ENCODE assay signal across 16 cellular contexts in genomic region chr14:92560106-92560865, GRCh38. TPM values are rescaled to one million over a fixed set of nuclear protein-coding genes. Genes with fewer than 3 reads are reported as not detected.
DNase-seq lines count a peak whose midpoint lies in the region; ATAC-seq and TF ChIP-seq lines count a peak whose summit lies in the region.
"Had no signal": no experiment of that assay in that cellular context is flagged by ENCODE, and none has a peak within 500 bp of the region (broad histone marks: within the 10 kb centered on the region; RNA-seq: fewer than 3 reads in every experiment).

No MANE protein-coding gene starts in this region.

- H3K4me3 Mint-ChIP-seq in CD8-positive, alpha-beta T cell: no peak overlapping the region
- no peak overlapping the region for H3K4me3 Mint-ChIP-seq in activated CD4-positive, alpha-beta memory T cell treated with anti-CD3 and anti-CD28 coated beads, Interleukin-2, amount 10 ng/mL, durations not matched to agents 7 days and 5 days
- H3K4me3 Mint-ChIP-seq in central memory CD8-positive, alpha-beta T cell: no peak overlapping the region

- DNase-seq in CD8-positive, alpha-beta T cell: peak in 1 of 7 experiments; percentile 66
- peak; percentile 63 for DNase-seq in H4 (ENCODE audit: low spot score)
- peak; percentile 50 for DNase-seq in activated CD4-positive, alpha-beta memory T cell treated with anti-CD3 and anti-CD28 coated beads, Interleukin-2, amount 10 ng/mL, durations not matched to agents 7 days and 5 days
- no peak for DNase-seq in central memory CD8-positive, alpha-beta T cell (ENCODE audit: low spot score in 2 of 2)
- no peak for DNase-seq in NCI-H187 treated with DMSO at 0.1 percent for 48 hours (lab: John Stamatoyannopoulos, UW)
- no peak for DNase-seq in activated gamma-delta T cell treated with Interleukin-2 at 50 U/mL for 16 hours
- no peak for DNase-seq in iPS-NIHi11 (ENCODE audit: low spot score)
- DNase-seq: aorta, gastrocnemius medialis, H7, NCI-H2029, NCI-H526, spleen had no signal

- POLR2A ChIA-PET in CD8-positive, alpha-beta T cell (lab: Charles Lee): interaction anchor here (0.9 to 3.2 kb wide), 3 partner anchors 9 to 93 kb away, joined by 4 to 11 read pairs (median 5); no protein-coding TSS in a partner anchor
- POLR2A ChIA-PET in activated CD4-positive, alpha-beta memory T cell treated with anti-CD3 and anti-CD28 coated beads, Interleukin-2, amount 10 ng/mL, durations not matched to agents 7 days and 5 days (lab: Charles Lee): interaction anchor here (1.0 kb wide), 1 partner anchor 92 kb away, joined by 3 read pairs; no protein-coding TSS in a partner anchor

- H3K4me1 ChIP-seq in CD8-positive, alpha-beta T cell (ENCODE audit: insufficient read depth, low read length): peaks cover 51% of the 10 kb centered on the region

- no peaks in the 10 kb centered on the region for H3K9me3 ChIP-seq in CD8-positive, alpha-beta T cell (ENCODE audit: low read length)
- H3K9me3 ChIP-seq: BLaER1, gastrocnemius medialis, spleen, tibial nerve had no signal

- peak; percentile 35 for ATAC-seq in CD8-positive, alpha-beta T cell
- no peak for ATAC-seq in central memory CD8-positive, alpha-beta T cell (replicated peaks; ENCODE audit: extremely low read depth, poor library complexity, severe bottlenecking)
- ATAC-seq: gastrocnemius medialis had no signal

- H3K4me1 Mint-ChIP-seq in CD8-positive, alpha-beta T cell (ENCODE audit: low read depth): peaks cover 84% of the 10 kb centered on the region
- peaks cover 77% of the 10 kb centered on the region for H3K4me1 Mint-ChIP-seq in activated CD4-positive, alpha-beta memory T cell treated with anti-CD3 and anti-CD28 coated beads, Interleukin-2, amount 10 ng/mL, durations not matched to agents 7 days and 5 days
- peaks cover 34% of the 10 kb centered on the region for H3K4me1 Mint-ChIP-seq in central memory CD8-positive, alpha-beta T cell

- no peaks in the 10 kb centered on the region for H3K36me3 ChIP-seq in CD8-positive, alpha-beta T cell (ENCODE audit: insufficient read depth, low read length)
- H3K36me3 ChIP-seq: gastrocnemius medialis had no signal

- no peaks in the 10 kb centered on the region for H3K27me3 ChIP-seq in CD8-positive, alpha-beta T cell (ENCODE audit: insufficient read depth, low read length)
- H3K27me3 ChIP-seq: BLaER1, gastrocnemius medialis, spleen, tibial nerve had no signal

- H3K36me3 Mint-ChIP-seq in CD8-positive, alpha-beta T cell: peaks cover 53% of the 10 kb centered on the region
- peaks cover 10% of the 10 kb centered on the region for H3K36me3 Mint-ChIP-seq in activated CD4-positive, alpha-beta memory T cell treated with anti-CD3 and anti-CD28 coated beads, Interleukin-2, amount 10 ng/mL, durations not matched to agents 7 days and 5 days (ENCODE audit: low read depth)
- peaks cover 16% of the 10 kb centered on the region for H3K36me3 Mint-ChIP-seq in central memory CD8-positive, alpha-beta T cell (ENCODE audit: insufficient read depth)

- CTCF ChIA-PET in CD8-positive, alpha-beta T cell (lab: Charles Lee): interaction anchor here (1.9 to 2.6 kb wide), 2 partner anchors 8 to 10 kb away, joined by 6 to 11 read pairs; no protein-coding TSS in a partner anchor
- CTCF ChIA-PET in activated CD4-positive, alpha-beta memory T cell treated with anti-CD3 and anti-CD28 coated beads, Interleukin-2, amount 10 ng/mL, durations not matched to agents 7 days and 5 days (lab: Charles Lee): no interaction called here

- no peak overlapping the region for H3K4me3 ChIP-seq in CD8-positive, alpha-beta T cell (ENCODE audit: low read depth, low read length)
- H3K4me3 ChIP-seq: BLaER1, gastrocnemius medialis, spleen, tibial nerve had no signal

- H3K27ac Mint-ChIP-seq in CD8-positive, alpha-beta T cell: peak overlapping the region; percentile 92
- no peak overlapping the region for H3K27ac Mint-ChIP-seq in activated CD4-positive, alpha-beta memory T cell treated with anti-CD3 and anti-CD28 coated beads, Interleukin-2, amount 10 ng/mL, durations not matched to agents 7 days and 5 days
- H3K27ac Mint-ChIP-seq in central memory CD8-positive, alpha-beta T cell (ENCODE audit: low read depth): peak overlapping the region; percentile 41
- H3K27ac Mint-ChIP-seq: progenitor cell of endocrine pancreas had no signal

- no peak for TF ChIP-seq CTCF in CD8-positive, alpha-beta T cell (IDR thresholded peaks at IDR 0.05)

- intact Hi-C loops in CD8-positive, alpha-beta T cell (cut with DNase I, micrococcal nuclease): no loop called here

- H3K27ac ChIP-seq in CD8-positive, alpha-beta T cell (ENCODE audit: low read depth, low read length): no peak overlapping the region
- H3K27ac ChIP-seq: BLaER1, gastrocnemius medialis, spleen, tibial nerve had no signal

- no peaks in the 10 kb centered on the region for H3K9me3 Mint-ChIP-seq in CD8-positive, alpha-beta T cell
- H3K9me3 Mint-ChIP-seq in activated CD4-positive, alpha-beta memory T cell treated with anti-CD3 and anti-CD28 coated beads, Interleukin-2, amount 10 ng/mL, durations not matched to agents 7 days and 5 days: no peaks in the 10 kb centered on the region
- no peaks in the 10 kb centered on the region for H3K9me3 Mint-ChIP-seq in central memory CD8-positive, alpha-beta T cell

- H3K27me3 Mint-ChIP-seq in CD8-positive, alpha-beta T cell (ENCODE audit: low read depth): no peaks in the 10 kb centered on the region
- H3K27me3 Mint-ChIP-seq in activated CD4-positive, alpha-beta memory T cell treated with anti-CD3 and anti-CD28 coated beads, Interleukin-2, amount 10 ng/mL, durations not matched to agents 7 days and 5 days: peaks cover 14% of the 10 kb centered on the region
- H3K27me3 Mint-ChIP-seq in central memory CD8-positive, alpha-beta T cell: no peaks in the 10 kb centered on the region
- H3K27me3 Mint-ChIP-seq: progenitor cell of endocrine pancreas had no signal

RNA-seq across cellular contexts. Expression of gene RIN3, which starts 46.7 kb away (rescaled TPM):
- total RNA-seq in CD8-positive, alpha-beta T cell: 10 to 100 TPM; 82.4 to 82.7 TPM
- 1.2 and 1.7 TPM in 2 replicates for total RNA-seq in H4 (2014; rRNA removed; shearing (Covaris generic))
- total RNA-seq in activated CD4-positive, alpha-beta memory T cell treated with anti-CD3 and anti-CD28 coated beads, Interleukin-2, amount 10 ng/mL, durations not matched to agents 7 days and 5 days: 10 to 100 TPM; 29.3 to 31.5 TPM

Comparison
In these comparisons a context has a peak if more than half of its experiments do, and no peak if none do; other contexts are left out.
1. DNase-seq: peak in H4 (single experiment) and activated CD4-positive, alpha-beta memory T cell treated with anti-CD3 and anti-CD28 coated beads, Interleukin-2, amount 10 ng/mL, durations not matched to agents 7 days and 5 days (single experiment); none in central memory CD8-positive, alpha-beta T cell (0 of 2), NCI-H187 treated with DMSO at 0.1 percent for 48 hours (single experiment), activated gamma-delta T cell treated with Interleukin-2 at 50 U/mL for 16 hours (single experiment) and iPS-NIHi11 (single experiment).
2. RNA of gene RIN3, which starts 46.7 kb away (total RNA-seq): 82.4 to 82.7 TPM in CD8-positive, alpha-beta T cell and 29.3 to 31.5 TPM in activated CD4-positive, alpha-beta memory T cell treated with anti-CD3 and anti-CD28 coated beads, Interleukin-2, amount 10 ng/mL, durations not matched to agents 7 days and 5 days; 1.2 to 1.7 TPM in H4; every median in the first group is over 10 times any median in the second.